1 cellular context compared by ENCODE assay signal in genomic region chrX:68186552-68187262, GRCh38.
TF ChIP-seq lines count a peak whose summit lies in the region.

No MANE protein-coding gene starts in this region.

TF ChIP-seq in GM23338, 12 proteins besides CTCF, POLR2A, EP300 and RAD21 (continued from another document):
- TF ChIP-seq STAT1 (IDR thresholded peaks at IDR 0.05; ENCODE audit: unreplicated experiment) (no peak), ETS1 (IDR thresholded peaks at IDR 0.05) (no peak), ZNF462 (CRISPR knock-in tag; IDR thresholded peaks at IDR 0.05) (no peak), JUNB (IDR thresholded peaks at IDR 0.05; ENCODE audit: unreplicated experiment) (no peak), NANOG (IDR thresholded peaks at IDR 0.05; ENCODE audit: borderline replicate concordance) (no peak), ZNF114 (CRISPR knock-in tag; IDR thresholded peaks at IDR 0.05) (no peak)
TF ChIP-seq in GM23338: peak in this region for 0.
